In genomic region chr11:99683933-99684332, GRCh38 we compare ENCODE assay signal across 26 cellular contexts.
DNase-seq lines count a peak whose midpoint lies in the region; ATAC-seq and TF ChIP-seq lines count a peak whose summit lies in the region.
"Had no signal": no experiment of that assay in that cellular context is flagged by ENCODE, and none has a peak within 500 bp of the region (broad histone marks: within the 10 kb centered on the region; RNA-seq: fewer than 3 reads in every experiment).

No MANE protein-coding gene starts in this region.

- H3K4me1 ChIP-seq in CD8-positive, alpha-beta T cell (ENCODE audit: insufficient read depth, low read length), result no peaks in the 10 kb centered on the region
- H3K4me1 ChIP-seq: psoas muscle, tibial nerve had no signal

- H3K9me3 ChIP-seq in CD8-positive, alpha-beta T cell (ENCODE audit: low read length), result no peaks in the 10 kb centered on the region
- H3K9me3 ChIP-seq: neutrophil, psoas muscle, tibial nerve had no signal

- TF ChIP-seq CTCF in CD8-positive, alpha-beta T cell (IDR thresholded peaks at IDR 0.05), result no peak

- H3K36me3 ChIP-seq in CD8-positive, alpha-beta T cell (ENCODE audit: insufficient read depth, low read length), result no peaks in the 10 kb centered on the region
- H3K36me3 ChIP-seq: adrenal gland, brain microvascular endothelial cell, neutrophil, tibial nerve had no signal

- H3K4me3 Mint-ChIP-seq in CD8-positive, alpha-beta T cell, result no peak overlapping the region
- H3K4me3 Mint-ChIP-seq in T-cell, result no peak overlapping the region
- H3K4me3 Mint-ChIP-seq: activated CD4-positive, alpha-beta T cell treated with anti-CD3 and anti-CD28 coated beads, Interleukin-2, amount 10 ng/mL, durations not matched to agents 24 days and 14 days; CD4-positive, CD25-positive, alpha-beta regulatory T cell; T-helper 2 cell treated with Interferon-gamma antibody and Interleukin-4, amounts not matched to agents 5 μg/mL and 100 μg/mL, for 36 hours had no signal

- intact Hi-C loops in CD8-positive, alpha-beta T cell (cut with DNase I, micrococcal nuclease), result no loop called here

- H3K27me3 ChIP-seq in CD8-positive, alpha-beta T cell (ENCODE audit: insufficient read depth, low read length), result no peaks in the 10 kb centered on the region
- H3K27me3 ChIP-seq: adrenal gland, brain microvascular endothelial cell, neutrophil, tibial nerve had no signal

- H3K9me3 Mint-ChIP-seq in CD8-positive, alpha-beta T cell, result peaks cover 6% of the 10 kb centered on the region
- H3K9me3 Mint-ChIP-seq in T-cell, result peaks cover 0 to 25% (median 3%) of the 10 kb centered on the region in 3 donors
- H3K9me3 Mint-ChIP-seq: activated CD4-positive, alpha-beta T cell treated with anti-CD3 and anti-CD28 coated beads, Interleukin-2, amount 10 ng/mL, durations not matched to agents 24 days and 14 days had no signal

- H3K27ac Mint-ChIP-seq in CD8-positive, alpha-beta T cell, result no peak overlapping the region
- no peak overlapping the region for H3K27ac Mint-ChIP-seq in T-cell
- H3K27ac Mint-ChIP-seq: activated CD4-positive, alpha-beta T cell treated with anti-CD3 and anti-CD28 coated beads, Interleukin-2, amount 10 ng/mL, durations not matched to agents 24 days and 14 days; CD4-positive, CD25-positive, alpha-beta regulatory T cell; T-helper 2 cell treated with Interferon-gamma antibody and Interleukin-4, amounts not matched to agents 5 μg/mL and 100 μg/mL, for 36 hours had no signal

- POLR2A ChIA-PET in CD8-positive, alpha-beta T cell (lab: Charles Lee), result no interaction called here
- POLR2A ChIA-PET in T-cell (lab: Charles Lee), result no interaction called here

- H3K4me3 ChIP-seq in CD8-positive, alpha-beta T cell (ENCODE audit: low read depth, low read length), result no peak overlapping the region
- H3K4me3 ChIP-seq: adrenal gland, psoas muscle, tibial nerve had no signal

- H3K27me3 Mint-ChIP-seq in CD8-positive, alpha-beta T cell (ENCODE audit: low read depth), result no peaks in the 10 kb centered on the region
- no peaks in the 10 kb centered on the region for H3K27me3 Mint-ChIP-seq in T-cell
- H3K27me3 Mint-ChIP-seq: activated CD4-positive, alpha-beta T cell treated with anti-CD3 and anti-CD28 coated beads, Interleukin-2, amount 10 ng/mL, durations not matched to agents 24 days and 14 days; CD4-positive, CD25-positive, alpha-beta regulatory T cell had no signal

- H3K4me1 Mint-ChIP-seq in CD8-positive, alpha-beta T cell (ENCODE audit: low read depth), result no peaks in the 10 kb centered on the region
- H3K4me1 Mint-ChIP-seq in T-cell, result no peaks in the 10 kb centered on the region
- H3K4me1 Mint-ChIP-seq: activated CD4-positive, alpha-beta T cell treated with anti-CD3 and anti-CD28 coated beads, Interleukin-2, amount 10 ng/mL, durations not matched to agents 24 days and 14 days; CD4-positive, CD25-positive, alpha-beta regulatory T cell had no signal

- H3K27ac ChIP-seq in CD8-positive, alpha-beta T cell (ENCODE audit: low read depth, low read length), result no peak overlapping the region
- H3K27ac ChIP-seq: adrenal gland, brain microvascular endothelial cell, epithelial cell of prostate, neutrophil, psoas muscle, tibial nerve, VCaP had no signal

- no peak for DNase-seq in CD8-positive, alpha-beta T cell
- DNase-seq in NCI-H1930 (lab: John Stamatoyannopoulos, UW), result no peak
- DNase-seq in T-cell, result no peak
- no peak for DNase-seq in Kasumi-1 (lab: John Stamatoyannopoulos, UW)
- DNase-seq: activated CD4-positive, alpha-beta T cell treated with anti-CD3 and anti-CD28 coated beads, Interleukin-2, amount 10 ng/mL, durations not matched to agents 24 days and 14 days; activated naive CD4-positive, alpha-beta T cell treated with Interleukin-2 at 50 U/mL for 16 hours; activated T-cell treated with anti-CD3 and anti-CD28 coated beads, Interleukin-2, amount 50 U/mL, for 48 hours; adrenal gland; brain microvascular endothelial cell; CD4-positive, CD25-positive, alpha-beta regulatory T cell; H7; head of caudate nucleus; NCI-H1105; NCI-H2029 treated with DMSO at 0.1 percent for 48 hours; NCI-H2227 treated with DMSO at 0.1 percent for 48 hours; NCI-H69; psoas muscle had no signal

- CTCF ChIA-PET in CD8-positive, alpha-beta T cell (lab: Charles Lee), result no interaction called here
- CTCF ChIA-PET in T-cell (lab: Charles Lee), result no interaction called here

- no peaks in the 10 kb centered on the region for H3K36me3 Mint-ChIP-seq in CD8-positive, alpha-beta T cell
- no peaks in the 10 kb centered on the region for H3K36me3 Mint-ChIP-seq in T-cell
- H3K36me3 Mint-ChIP-seq: CD4-positive, CD25-positive, alpha-beta regulatory T cell had no signal

- ATAC-seq in GM19025 (IDR thresholded peaks at IDR 0.05; ENCODE audit: low read depth, unreplicated experiment) (peak; percentile 52), GM21786 (IDR thresholded peaks at IDR 0.05; ENCODE audit: unreplicated experiment) (peak; percentile 61), HG03175 (IDR thresholded peaks at IDR 0.05; ENCODE audit: unreplicated experiment) (peak; percentile 53), T-cell (replicated peaks in 1 of 4) (no peak)
- ATAC-seq in CD8-positive, alpha-beta T cell, result no peak
- ATAC-seq: psoas muscle, SK-N-SH treated with all-trans-retinoic acid at 6 μM for 48 hours had no signal

Comparison
In these comparisons a context has a peak if more than half of its experiments do, and no peak if none do; other contexts are left out.
1. ATAC-seq: peak in GM19025 (single experiment), GM21786 (single experiment) and HG03175 (single experiment); none in CD8-positive, alpha-beta T cell (single experiment) and T-cell (0 of 4).